ENCODE assay signal across 14 cellular contexts in genomic region chr2:177056540-177056939, GRCh38.
DNase-seq lines count a peak whose midpoint lies in the region; ATAC-seq and TF ChIP-seq lines count a peak whose summit lies in the region.
"Had no signal": no experiment of that assay in that cellular context is flagged by ENCODE, and none has a peak within 500 bp of the region (broad histone marks: within the 10 kb centered on the region; RNA-seq: fewer than 3 reads in every experiment).

No MANE protein-coding gene starts in this region.

- CTCF ChIA-PET in WTC11 (lab: Charles Lee): interaction anchor here (0.5 to 1.7 kb wide), 6 partner anchors 12 to 916 kb away, joined by 3 to 18 read pairs (median 4); no protein-coding TSS in a partner anchor
- CTCF ChIA-PET in activated naive CD4-positive, alpha-beta T cell treated with anti-CD3 and anti-CD28 coated beads for 36 hours (lab: Charles Lee): no interaction called here

- no peaks in the 10 kb centered on the region for H3K9me3 Mint-ChIP-seq in WTC11
- H3K9me3 Mint-ChIP-seq in activated naive CD4-positive, alpha-beta T cell treated with anti-CD3 and anti-CD28 coated beads for 36 hours: no peaks in the 10 kb centered on the region
- H3K9me3 Mint-ChIP-seq: activated T-cell treated with anti-CD3 and anti-CD28 coated beads, Interleukin-2, amount 50 U/mL, for 72 hours had no signal

- H3K9me3 ChIP-seq in left lung: no peaks in the 10 kb centered on the region
- H3K9me3 ChIP-seq: BLaER1 treated with 17β-estradiol and CSF1 and Interleukin-3, amounts not matched to agents 10 nM and 100 nM; body of pancreas; stomach had no signal

- no peaks in the 10 kb centered on the region for H3K36me3 Mint-ChIP-seq in WTC11
- no peaks in the 10 kb centered on the region for H3K36me3 Mint-ChIP-seq in activated naive CD4-positive, alpha-beta T cell treated with anti-CD3 and anti-CD28 coated beads for 36 hours (ENCODE audit: low read depth)

- no peaks in the 10 kb centered on the region for H3K27me3 ChIP-seq in left lung
- H3K27me3 ChIP-seq: BLaER1 treated with 17β-estradiol and CSF1 and Interleukin-3, amounts not matched to agents 10 nM and 100 nM; body of pancreas; stomach had no signal

- no peak overlapping the region for H3K4me3 ChIP-seq in left lung
- H3K4me3 ChIP-seq: BLaER1 treated with 17β-estradiol and CSF1 and Interleukin-3, amounts not matched to agents 10 nM and 100 nM; body of pancreas; stomach had no signal

- no peaks in the 10 kb centered on the region for H3K27me3 Mint-ChIP-seq in WTC11 (ENCODE audit: low read depth)
- H3K27me3 Mint-ChIP-seq in activated naive CD4-positive, alpha-beta T cell treated with anti-CD3 and anti-CD28 coated beads for 36 hours (ENCODE audit: low read depth): peaks cover 5% of the 10 kb centered on the region
- H3K27me3 Mint-ChIP-seq: progenitor cell of endocrine pancreas had no signal

- peak; percentile 98 for ATAC-seq in WTC11
- peak; percentile 27 for ATAC-seq in left lung
- no peak for ATAC-seq in HG03469 (IDR thresholded peaks at IDR 0.05; ENCODE audit: unreplicated experiment)
- ATAC-seq: activated T-cell treated with anti-CD3 and anti-CD28 coated beads, Interleukin-2, amount 50 U/mL, for 72 hours; body of pancreas had no signal

- POLR2A ChIA-PET in WTC11 (lab: Charles Lee): interaction anchor here (0.7 kb wide), 2 partner anchors 52 to 921 kb away, joined by 3 read pairs; no protein-coding TSS in a partner anchor

- H3K27ac Mint-ChIP-seq in WTC11: no peak overlapping the region
- no peak overlapping the region for H3K27ac Mint-ChIP-seq in activated naive CD4-positive, alpha-beta T cell treated with anti-CD3 and anti-CD28 coated beads for 36 hours
- H3K27ac Mint-ChIP-seq: activated T-cell treated with anti-CD3 and anti-CD28 coated beads, Interleukin-2, amount 50 U/mL, for 72 hours; progenitor cell of endocrine pancreas had no signal

- no peak overlapping the region for H3K4me3 Mint-ChIP-seq in WTC11
- no peak overlapping the region for H3K4me3 Mint-ChIP-seq in activated naive CD4-positive, alpha-beta T cell treated with anti-CD3 and anti-CD28 coated beads for 36 hours
- H3K4me3 Mint-ChIP-seq: activated T-cell treated with anti-CD3 and anti-CD28 coated beads, Interleukin-2, amount 50 U/mL, for 72 hours had no signal

- no peaks in the 10 kb centered on the region for H3K36me3 ChIP-seq in left lung
- H3K36me3 ChIP-seq: BLaER1 treated with 17β-estradiol and CSF1 and Interleukin-3, amounts not matched to agents 10 nM and 100 nM; stomach had no signal

- H3K27ac ChIP-seq in left lung (no peak overlapping the region), substantia nigra (ENCODE audit: low read depth, low read length, poor library complexity, severe bottlenecking) (no peak overlapping the region)
- H3K27ac ChIP-seq: BLaER1 treated with 17β-estradiol and CSF1 and Interleukin-3, amounts not matched to agents 10 nM and 100 nM; body of pancreas; stomach had no signal

- intact Hi-C loops in left lung (cut with DNase I): no loop called here
- intact Hi-C loops in activated naive CD4-positive, alpha-beta T cell treated with anti-CD3 and anti-CD28 coated beads for 36 hours (cut with micrococcal nuclease): no loop called here

- DNase-seq in ELF-1 (ENCODE audit: low read depth, low spot score) (peak; percentile 28), HT-29 (ENCODE audit: low spot score) (peak; percentile 22), WTC11 (ENCODE audit: low spot score) (peak; percentile 28), left lung (no peak), substantia nigra (lab: John Stamatoyannopoulos, UW) (no peak), SHP77 treated with DMSO at 0.1 percent for 48 hours (lab: John Stamatoyannopoulos, UW) (no peak)
- DNase-seq in activated naive CD4-positive, alpha-beta T cell treated with anti-CD3 and anti-CD28 coated beads for 36 hours: no peak
- DNase-seq: activated T-cell treated with anti-CD3 and anti-CD28 coated beads, Interleukin-2, amount 50 U/mL, for 72 hours; body of pancreas; NCI-H1417 treated with DMSO at 0.1 percent for 48 hours; stomach had no signal

- no peaks in the 10 kb centered on the region for H3K4me1 Mint-ChIP-seq in WTC11
- no peaks in the 10 kb centered on the region for H3K4me1 Mint-ChIP-seq in activated naive CD4-positive, alpha-beta T cell treated with anti-CD3 and anti-CD28 coated beads for 36 hours (ENCODE audit: low read depth)

- TF ChIP-seq CTCF in WTC11 (IDR thresholded peaks at IDR 0.05) (no peak), left lung (IDR thresholded peaks at IDR 0.05) (no peak)

- H3K4me1 ChIP-seq in left lung: no peaks in the 10 kb centered on the region
- H3K4me1 ChIP-seq: BLaER1 treated with 17β-estradiol and CSF1 and Interleukin-3, amounts not matched to agents 10 nM and 100 nM; body of pancreas had no signal

TF ChIP-seq in WTC11, 78 proteins besides CTCF, POLR2A, EP300 and RAD21:
- TF ChIP-seq ESRRA (CRISPR knock-in tag; IDR thresholded peaks at IDR 0.05; ENCODE audit: borderline replicate concordance): no peak
- no peak for TF ChIP-seq SMAD4 (CRISPR knock-in tag; IDR thresholded peaks at IDR 0.05)
- TF ChIP-seq ZNF281 (CRISPR knock-in tag; IDR thresholded peaks at IDR 0.05): no peak
- no peak for TF ChIP-seq ZMAT4 (CRISPR knock-in tag; IDR thresholded peaks at IDR 0.05)

Comparison
In these comparisons a context has a peak if more than half of its experiments do, and no peak if none do; other contexts are left out.
1. DNase-seq: peak in ELF-1 (single experiment), HT-29 (single experiment) and WTC11 (single experiment); none in left lung (0 of 2), activated naive CD4-positive, alpha-beta T cell treated with anti-CD3 and anti-CD28 coated beads for 36 hours (single experiment), substantia nigra (0 of 49) and SHP77 treated with DMSO at 0.1 percent for 48 hours (single experiment).